10 cellular contexts compared by ENCODE assay signal in genomic region chr22:42645938-42646568, GRCh38. TPM values are rescaled to one million over a fixed set of nuclear protein-coding genes. Genes with fewer than 3 reads are reported as not detected.
DNase-seq lines count a peak whose midpoint lies in the region; ATAC-seq, FAIRE-seq and TF ChIP-seq lines count a peak whose summit lies in the region.
"Had no signal": no experiment of that assay in that cellular context is flagged by ENCODE, and none has a peak within 500 bp of the region (broad histone marks: within the 10 kb centered on the region; RNA-seq: fewer than 3 reads in every experiment).

No MANE protein-coding gene starts in this region.

- no peaks in the 10 kb centered on the region for H3K36me3 ChIP-seq in uterus

- peaks cover 12 to 38% of the 10 kb centered on the region in 2 donors for H3K4me1 ChIP-seq in uterus

- DNase-seq in activated naive CD4-positive, alpha-beta T cell treated with anti-CD3 and anti-CD28 coated beads, Interleukin-2, amount 50 U/mL, for 72 hours (ENCODE audit: low spot score in 2 of 2) = no peak
- DNase-seq in epithelial cell of prostate (ENCODE audit: low read depth, low spot score) = no peak
- DNase-seq in uterus = no peak
- DNase-seq in D721Med (ENCODE audit: insufficient read length, low spot score) = no peak
- no peak for DNase-seq in stimulated activated CD4-positive, alpha-beta T cell treated with anti-CD3 and anti-CD28 coated beads, Interleukin-2, amount 100 ng/mL, for 48 hours

- no peak overlapping the region for H3K4me3 Mint-ChIP-seq in activated naive CD4-positive, alpha-beta T cell treated with anti-CD3 and anti-CD28 coated beads, Interleukin-2, amount 50 U/mL, for 24 hours
- H3K4me3 Mint-ChIP-seq in nephron = peak overlapping the region; percentile 44 to 77 (median 76)

- intact Hi-C loops in uterus (cut with DNase I; ENCODE audit: low total_unique reads) = no loop called here

- no peak for TF ChIP-seq POLR2A in uterus (IDR thresholded peaks at IDR 0.05)

- peak overlapping the region; percentile 4 to 25 for H3K4me3 ChIP-seq in uterus
- H3K4me3 ChIP-seq: A549 had no signal

- H3K27me3 ChIP-seq in uterus = no peaks in the 10 kb centered on the region

- H3K4me1 Mint-ChIP-seq in activated naive CD4-positive, alpha-beta T cell treated with anti-CD3 and anti-CD28 coated beads, Interleukin-2, amount 50 U/mL, for 24 hours = peaks cover 38% of the 10 kb centered on the region
- H3K4me1 Mint-ChIP-seq in nephron = peaks cover 41% of the 10 kb centered on the region

- no peaks in the 10 kb centered on the region for H3K9me3 ChIP-seq in uterus
- H3K9me3 ChIP-seq: A549 had no signal

- no peak for TF ChIP-seq CTCF in nephron (IDR thresholded peaks at IDR 0.05; ENCODE audit: unreplicated experiment in 3 of 3)
- no peak for TF ChIP-seq CTCF in uterus (IDR thresholded peaks at IDR 0.05)
- no peak for TF ChIP-seq CTCF in D721Med (IDR thresholded peaks at IDR 0.05; ENCODE audit: insufficient read depth, missing control alignments)

- H3K36me3 Mint-ChIP-seq in activated naive CD4-positive, alpha-beta T cell treated with anti-CD3 and anti-CD28 coated beads, Interleukin-2, amount 50 U/mL, for 24 hours = no peaks in the 10 kb centered on the region
- no peaks in the 10 kb centered on the region for H3K36me3 Mint-ChIP-seq in activated naive CD4-positive, alpha-beta T cell treated with anti-CD3 and anti-CD28 coated beads, Interleukin-2, amount 50 U/mL, for 72 hours
- H3K36me3 Mint-ChIP-seq in nephron (ENCODE audit: low read depth) = no peaks in the 10 kb centered on the region

- FAIRE-seq in D721Med (lab: Jason Lieb, UNC) = no peak
- FAIRE-seq: A549 had no signal

- no peak for ATAC-seq in activated naive CD4-positive, alpha-beta T cell treated with anti-CD3 and anti-CD28 coated beads, Interleukin-2, amount 50 U/mL, for 72 hours
- ATAC-seq in GM18870 (IDR thresholded peaks at IDR 0.05; ENCODE audit: unreplicated experiment) = no peak
- ATAC-seq: A549 had no signal

- H3K27ac ChIP-seq in epithelial cell of prostate = peak overlapping the region; percentile 27
- peak overlapping the region; percentile 81 to 96 for H3K27ac ChIP-seq in uterus
- H3K27ac ChIP-seq: HL-60 had no signal

- no peaks in the 10 kb centered on the region for H3K27me3 Mint-ChIP-seq in activated naive CD4-positive, alpha-beta T cell treated with anti-CD3 and anti-CD28 coated beads, Interleukin-2, amount 50 U/mL, for 24 hours
- H3K27me3 Mint-ChIP-seq in nephron (ENCODE audit: low read depth) = no peaks in the 10 kb centered on the region

- no peaks in the 10 kb centered on the region for H3K9me3 Mint-ChIP-seq in activated naive CD4-positive, alpha-beta T cell treated with anti-CD3 and anti-CD28 coated beads, Interleukin-2, amount 50 U/mL, for 24 hours
- H3K9me3 Mint-ChIP-seq in activated naive CD4-positive, alpha-beta T cell treated with anti-CD3 and anti-CD28 coated beads, Interleukin-2, amount 50 U/mL, for 72 hours = no peaks in the 10 kb centered on the region
- no peaks in the 10 kb centered on the region for H3K9me3 Mint-ChIP-seq in nephron

- peak overlapping the region; percentile 23 for H3K27ac Mint-ChIP-seq in activated naive CD4-positive, alpha-beta T cell treated with anti-CD3 and anti-CD28 coated beads, Interleukin-2, amount 50 U/mL, for 24 hours
- no peak overlapping the region for H3K27ac Mint-ChIP-seq in activated naive CD4-positive, alpha-beta T cell treated with anti-CD3 and anti-CD28 coated beads, Interleukin-2, amount 50 U/mL, for 72 hours
- peak overlapping the region; percentile 82 to 96 (median 84) for H3K27ac Mint-ChIP-seq in nephron

RNA-seq across cellular contexts. Expression of gene CYB5R3, which starts 3.1 kb away (rescaled TPM):
- total RNA-seq in activated naive CD4-positive, alpha-beta T cell treated with anti-CD3 and anti-CD28 coated beads, Interleukin-2, amount 50 U/mL, for 72 hours = 10 to 100 TPM; 49.7 to 84.6 TPM
- total RNA-seq in uterus = 100 to 1,000 TPM in 1 of 4 donors, 10 to 100 TPM in 3; 34.0 to 225 (median 51.7) TPM

RNA-seq across cellular contexts. Expression of gene ATP5MGL, which starts 5.7 kb away (rescaled TPM):
- total RNA-seq in activated naive CD4-positive, alpha-beta T cell treated with anti-CD3 and anti-CD28 coated beads, Interleukin-2, amount 50 U/mL, for 72 hours = 1 to 10 TPM in 1 of 2 donors, under 1 TPM in 1; 0.89 to 1.4 TPM
- under 1 TPM in 1 of 4 donors, not detected in 3; 0.79 TPM for total RNA-seq in uterus

RNA-seq across cellular contexts. Expression of gene POLDIP3, which starts 31.4 kb away (rescaled TPM):
- 100 to 1,000 TPM in 1 of 2 donors, 10 to 100 TPM in 1; 71.9 to 126 TPM for total RNA-seq in activated naive CD4-positive, alpha-beta T cell treated with anti-CD3 and anti-CD28 coated beads, Interleukin-2, amount 50 U/mL, for 72 hours
- total RNA-seq in uterus = 10 to 100 TPM; 25.9 to 73.3 (median 39.2) TPM

Comparison
In these comparisons a context has a peak if more than half of its experiments do, and no peak if none do; other contexts are left out.
1. H3K27ac Mint-ChIP-seq: peak in activated naive CD4-positive, alpha-beta T cell treated with anti-CD3 and anti-CD28 coated beads, Interleukin-2, amount 50 U/mL, for 24 hours (single experiment) and nephron (3 of 3); none in activated naive CD4-positive, alpha-beta T cell treated with anti-CD3 and anti-CD28 coated beads, Interleukin-2, amount 50 U/mL, for 72 hours (0 of 2).